Comparison of ENCODE assay signal across 14 cellular contexts in the genomic region with DNA sequence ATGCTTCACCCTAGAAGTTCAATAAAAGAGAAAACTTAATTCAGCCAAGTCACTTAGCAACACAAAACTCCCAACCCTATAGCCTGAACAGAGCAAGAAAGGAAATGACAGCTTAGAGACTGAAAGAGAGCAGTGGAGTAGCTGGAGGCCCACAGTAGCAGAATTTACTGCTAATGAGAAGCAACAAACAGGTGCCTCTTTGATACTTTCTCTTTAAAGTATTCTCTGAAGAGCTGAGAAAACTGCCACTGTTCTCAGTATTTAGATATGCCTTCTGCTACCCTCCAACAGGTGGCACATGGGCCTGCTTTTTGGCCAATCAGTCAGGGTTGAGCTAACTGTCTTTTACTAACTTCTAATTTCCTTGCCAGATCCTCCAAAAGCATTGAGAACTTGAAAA.
DNase-seq lines count a peak whose midpoint lies in the region; ATAC-seq, FAIRE-seq and TF ChIP-seq lines count a peak whose summit lies in the region.
"Had no signal": no experiment of that assay in that cellular context is flagged by ENCODE, and none has a peak within 500 bp of the region (broad histone marks: within the 10 kb centered on the region; RNA-seq: fewer than 3 reads in every experiment).

No MANE protein-coding gene starts in this region.

- no peaks in the 10 kb centered on the region for H3K27me3 Mint-ChIP-seq in HFFc6 (ENCODE audit: insufficient read depth)

- BruUV-seq in PC-9 (replicated peaks; lab: Mats Ljungman, UMichigan), result no TSS peak

- H3F3A ChIP-seq in PC-9 (ENCODE audit: insufficient read depth, low read depth), result no peaks in the 10 kb centered on the region

- no peaks in the 10 kb centered on the region for H3K36me3 Mint-ChIP-seq in HFFc6 (ENCODE audit: low read depth)
- H3K36me3 Mint-ChIP-seq: CD14-positive monocyte had no signal

- H3K27me3 ChIP-seq in PC-9 (ENCODE audit: insufficient read depth, low read depth), result no peaks in the 10 kb centered on the region
- H3K27me3 ChIP-seq: cardiac muscle cell, gastrocnemius medialis had no signal

- no peak overlapping the region for H3K27ac Mint-ChIP-seq in HFFc6
- H3K27ac Mint-ChIP-seq: CD14-positive monocyte had no signal

- H3K36me3 ChIP-seq in PC-9 (ENCODE audit: low read depth), result no peaks in the 10 kb centered on the region
- H3K36me3 ChIP-seq: cardiac muscle cell, gastrocnemius medialis had no signal

- H3K4me3 ChIP-seq in A549 (no peak overlapping the region), PC-9 (no peak overlapping the region)
- H3K4me3 ChIP-seq: cardiac muscle cell, gastrocnemius medialis, K562 had no signal

- intact Hi-C loops in PC-9 (cut with micrococcal nuclease; ENCODE audit: unreplicated experiment), result loop anchor here (5.0 kb wide), 1 partner anchor 33 kb away; no protein-coding TSS in a partner anchor

- TF ChIP-seq POLR2A in A549 (IDR thresholded peaks at IDR 0.05; ENCODE audit: low read length), result no peak

- H3K4me1 ChIP-seq in A549 (no peaks in the 10 kb centered on the region), PC-9 (replicated peaks; ENCODE audit: insufficient read depth) (no peaks in the 10 kb centered on the region)
- H3K4me1 ChIP-seq: gastrocnemius medialis had no signal

- H4K20me1 ChIP-seq in PC-9 (ENCODE audit: insufficient read depth), result no peaks in the 10 kb centered on the region

- H3K9me3 Mint-ChIP-seq in HFFc6, result no peaks in the 10 kb centered on the region
- H3K9me3 Mint-ChIP-seq: CD14-positive monocyte had no signal

- no peak overlapping the region for H2AFZ ChIP-seq in PC-9

- no peaks in the 10 kb centered on the region for H3K9me2 ChIP-seq in PC-9 (ENCODE audit: insufficient read depth)

- H3K4me2 ChIP-seq in A549 (no peak overlapping the region), PC-9 (no peak overlapping the region)

- H3K79me2 ChIP-seq in PC-9 (ENCODE audit: low read depth), result no peaks in the 10 kb centered on the region

- H3K9me3 ChIP-seq in A549, result no peaks in the 10 kb centered on the region
- no peaks in the 10 kb centered on the region for H3K9me3 ChIP-seq in PC-9 (ENCODE audit: insufficient read depth, low read depth)
- H3K9me3 ChIP-seq: gastrocnemius medialis had no signal

- H3K4me1 Mint-ChIP-seq in HFFc6 (ENCODE audit: low read depth), result no peaks in the 10 kb centered on the region
- H3K4me1 Mint-ChIP-seq: CD14-positive monocyte had no signal

- POLR2A ChIA-PET in A549 (lab: Yijun Ruan, JAX) (no interaction called here), PC-9 (lab: Charles Lee; ENCODE audit: unreplicated experiment) (no interaction called here)

- TF ChIP-seq EP300 in A549 (IDR thresholded peaks at IDR 0.05), result no peak

- H3K4me3 Mint-ChIP-seq in HFFc6, result no peak overlapping the region
- H3K4me3 Mint-ChIP-seq: CD14-positive monocyte had no signal

- CTCF ChIA-PET in A549 (lab: Yijun Ruan, JAX), result interaction anchor here (0.6 kb wide), 1 partner anchor 469 kb away, joined by 3 read pairs; no protein-coding TSS in a partner anchor
- CTCF ChIA-PET in PC-9 (lab: Charles Lee), result no interaction called here

- FAIRE-seq in A549 (lab: Jason Lieb, UNC) (peak; percentile 54), D721Med (lab: Jason Lieb, UNC) (no peak)
- FAIRE-seq: K562 had no signal

- TF ChIP-seq CTCF in A549 (IDR thresholded peaks at IDR 0.05) (no peak), PC-9 (conservative IDR thresholded peaks at IDR 0.05) (peak; percentile 38; the same call in 1 of the 2 replicates), D721Med (IDR thresholded peaks at IDR 0.05; ENCODE audit: insufficient read depth, missing control alignments) (no peak), HFFc6 (IDR thresholded peaks at IDR 0.05) (no peak)

- H3K27ac ChIP-seq in A549 (no peak overlapping the region), PC-9 (no peak overlapping the region)
- H3K27ac ChIP-seq: cardiac muscle cell, gastrocnemius medialis had no signal

- ATAC-seq in A549, result no peak
- peak; percentile 71 for ATAC-seq in GM18519 (IDR thresholded peaks at IDR 0.05; ENCODE audit: low FRiP score, unreplicated experiment)
- peak; percentile 84 for ATAC-seq in HG02678 (IDR thresholded peaks at IDR 0.05; ENCODE audit: unreplicated experiment)
- ATAC-seq: gastrocnemius medialis, K562 had no signal

- no peak for TF ChIP-seq RAD21 in A549 (conservative IDR thresholded peaks at IDR 0.05 in 1 of 2, IDR thresholded peaks at IDR 0.05 in 1 of 2)

- DNase-seq in A549 (ENCODE audit: low read depth in 1 of 2, low spot score in 1 of 2) (no peak), PC-9 (no peak), D721Med (ENCODE audit: insufficient read length, low spot score) (no peak), inferior parietal cortex (ENCODE audit: extremely low spot score) (no peak), HFFc6 (no peak), H4 (ENCODE audit: low spot score) (no peak)
- DNase-seq: activated CD4-positive, alpha-beta T cell treated with anti-CD3 and anti-CD28 coated beads for 1 hour; gastrocnemius medialis; midbrain had no signal

TF ChIP-seq in A549, 52 proteins besides CTCF, POLR2A, EP300 and RAD21:
- TF ChIP-seq MAFK (IDR thresholded peaks at IDR 0.05; ENCODE audit: partially characterized antibody), result no peak
- TF ChIP-seq FOXS1 (CRISPR knock-in tag; IDR thresholded peaks at IDR 0.05), result no peak
- TF ChIP-seq HOXB13 (CRISPR knock-in tag; IDR thresholded peaks at IDR 0.05; ENCODE audit: low read depth), result no peak
- TF ChIP-seq, protein P1, sequence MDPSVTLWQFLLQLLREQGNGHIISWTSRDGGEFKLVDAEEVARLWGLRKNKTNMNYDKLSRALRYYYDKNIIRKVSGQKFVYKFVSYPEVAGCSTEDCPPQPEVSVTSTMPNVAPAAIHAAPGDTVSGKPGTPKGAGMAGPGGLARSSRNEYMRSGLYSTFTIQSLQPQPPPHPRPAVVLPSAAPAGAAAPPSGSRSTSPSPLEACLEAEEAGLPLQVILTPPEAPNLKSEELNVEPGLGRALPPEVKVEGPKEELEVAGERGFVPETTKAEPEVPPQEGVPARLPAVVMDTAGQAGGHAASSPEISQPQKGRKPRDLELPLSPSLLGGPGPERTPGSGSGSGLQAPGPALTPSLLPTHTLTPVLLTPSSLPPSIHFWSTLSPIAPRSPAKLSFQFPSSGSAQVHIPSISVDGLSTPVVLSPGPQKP (IDR thresholded peaks at IDR 0.05; ENCODE audit: low read depth, low read length), result no peak
- no peak for TF ChIP-seq EHF (CRISPR knock-in tag; IDR thresholded peaks at IDR 0.05)
- TF ChIP-seq ZFP36 (IDR thresholded peaks at IDR 0.05; ENCODE audit: borderline replicate concordance, partially characterized antibody), result no peak
- TF ChIP-seq, protein P2, sequence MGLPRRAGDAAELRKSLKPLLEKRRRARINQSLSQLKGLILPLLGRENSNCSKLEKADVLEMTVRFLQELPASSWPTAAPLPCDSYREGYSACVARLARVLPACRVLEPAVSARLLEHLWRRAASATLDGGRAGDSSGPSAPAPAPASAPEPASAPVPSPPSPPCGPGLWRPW (IDR thresholded peaks at IDR 0.05), result no peak
- TF ChIP-seq ZC3H11A (IDR thresholded peaks at IDR 0.05), result no peak
- no peak for TF ChIP-seq FOSL2 (IDR thresholded peaks at IDR 0.05)
- TF ChIP-seq FOSL2 (CRISPR knock-in tag; IDR thresholded peaks at IDR 0.05), result no peak
- TF ChIP-seq JUN (IDR thresholded peaks at IDR 0.05), result no peak
- TF ChIP-seq, protein P3, sequence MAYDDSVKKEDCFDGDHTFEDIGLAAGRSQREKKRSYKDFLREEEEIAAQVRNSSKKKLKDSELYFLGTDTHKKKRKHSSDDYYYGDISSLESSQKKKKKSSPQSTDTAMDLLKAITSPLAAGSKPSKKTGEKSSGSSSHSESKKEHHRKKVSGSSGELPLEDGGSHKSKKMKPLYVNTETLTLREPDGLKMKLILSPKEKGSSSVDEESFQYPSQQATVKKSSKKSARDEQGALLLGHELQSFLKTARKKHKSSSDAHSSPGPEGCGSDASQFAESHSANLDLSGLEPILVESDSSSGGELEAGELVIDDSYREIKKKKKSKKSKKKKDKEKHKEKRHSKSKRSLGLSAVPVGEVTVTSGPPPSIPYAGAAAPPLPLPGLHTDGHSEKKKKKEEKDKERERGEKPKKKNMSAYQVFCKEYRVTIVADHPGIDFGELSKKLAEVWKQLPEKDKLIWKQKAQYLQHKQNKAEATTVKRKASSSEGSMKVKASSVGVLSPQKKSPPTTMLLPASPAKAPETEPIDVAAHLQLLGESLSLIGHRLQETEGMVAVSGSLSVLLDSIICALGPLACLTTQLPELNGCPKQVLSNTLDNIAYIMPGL (CRISPR knock-in tag; IDR thresholded peaks at IDR 0.05; ENCODE audit: borderline replicate concordance), result no peak
- TF ChIP-seq HDAC2 (IDR thresholded peaks at IDR 0.05), result no peak
- TF ChIP-seq RFX5 (IDR thresholded peaks at IDR 0.05), result no peak
- TF ChIP-seq ZSCAN20 (CRISPR knock-in tag; IDR thresholded peaks at IDR 0.05), result no peak
- no peak for TF ChIP-seq RNF2 (IDR thresholded peaks at IDR 0.05; ENCODE audit: borderline replicate concordance, low read depth)
- no peak for TF ChIP-seq CBX8 (IDR thresholded peaks at IDR 0.05)
- TF ChIP-seq, protein P4, sequence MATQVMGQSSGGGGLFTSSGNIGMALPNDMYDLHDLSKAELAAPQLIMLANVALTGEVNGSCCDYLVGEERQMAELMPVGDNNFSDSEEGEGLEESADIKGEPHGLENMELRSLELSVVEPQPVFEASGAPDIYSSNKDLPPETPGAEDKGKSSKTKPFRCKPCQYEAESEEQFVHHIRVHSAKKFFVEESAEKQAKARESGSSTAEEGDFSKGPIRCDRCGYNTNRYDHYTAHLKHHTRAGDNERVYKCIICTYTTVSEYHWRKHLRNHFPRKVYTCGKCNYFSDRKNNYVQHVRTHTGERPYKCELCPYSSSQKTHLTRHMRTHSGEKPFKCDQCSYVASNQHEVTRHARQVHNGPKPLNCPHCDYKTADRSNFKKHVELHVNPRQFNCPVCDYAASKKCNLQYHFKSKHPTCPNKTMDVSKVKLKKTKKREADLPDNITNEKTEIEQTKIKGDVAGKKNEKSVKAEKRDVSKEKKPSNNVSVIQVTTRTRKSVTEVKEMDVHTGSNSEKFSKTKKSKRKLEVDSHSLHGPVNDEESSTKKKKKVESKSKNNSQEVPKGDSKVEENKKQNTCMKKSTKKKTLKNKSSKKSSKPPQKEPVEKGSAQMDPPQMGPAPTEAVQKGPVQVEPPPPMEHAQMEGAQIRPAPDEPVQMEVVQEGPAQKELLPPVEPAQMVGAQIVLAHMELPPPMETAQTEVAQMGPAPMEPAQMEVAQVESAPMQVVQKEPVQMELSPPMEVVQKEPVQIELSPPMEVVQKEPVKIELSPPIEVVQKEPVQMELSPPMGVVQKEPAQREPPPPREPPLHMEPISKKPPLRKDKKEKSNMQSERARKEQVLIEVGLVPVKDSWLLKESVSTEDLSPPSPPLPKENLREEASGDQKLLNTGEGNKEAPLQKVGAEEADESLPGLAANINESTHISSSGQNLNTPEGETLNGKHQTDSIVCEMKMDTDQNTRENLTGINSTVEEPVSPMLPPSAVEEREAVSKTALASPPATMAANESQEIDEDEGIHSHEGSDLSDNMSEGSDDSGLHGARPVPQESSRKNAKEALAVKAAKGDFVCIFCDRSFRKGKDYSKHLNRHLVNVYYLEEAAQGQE (IDR thresholded peaks at IDR 0.05), result no peak
TF ChIP-seq in A549: peak in this region for 0.

Comparison
In these comparisons a context has a peak if more than half of its experiments do, and no peak if none do; other contexts are left out.
1. ATAC-seq: peak in GM18519 (single experiment) and HG02678 (single experiment); none in A549 (0 of 2).